In the genomic region with DNA sequence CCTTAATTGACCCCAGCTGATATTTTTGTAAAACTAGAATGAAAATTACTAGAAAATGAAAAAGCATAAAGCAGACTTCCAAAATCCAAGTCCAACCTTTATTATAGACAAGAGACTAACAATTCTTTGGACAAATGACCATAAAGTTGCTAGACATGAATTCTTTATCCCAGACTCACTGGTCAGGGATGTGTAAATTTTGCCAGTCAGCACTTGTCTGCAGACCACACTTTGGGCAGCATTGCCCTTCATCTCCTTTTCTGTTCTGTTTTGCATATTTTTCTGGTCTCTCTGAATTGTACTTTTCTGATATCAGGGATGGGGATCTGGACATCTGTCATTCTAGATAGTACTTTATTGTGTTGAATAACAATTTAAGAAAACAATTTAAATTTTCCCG, we compare ENCODE assay signal across 3 cellular contexts.
A peak's percentile ranks its signal among the peaks of the same experiment; 100 is the strongest.
TF ChIP-seq lines count a peak whose summit lies in the region.

No MANE protein-coding gene starts in this region.

TF ChIP-seq in HepG2, 621 proteins besides CTCF, POLR2A, EP300 and RAD21:
- TF ChIP-seq CBX2 (IDR thresholded peaks at IDR 0.05; ENCODE audit: low read depth, low read length) (no peak), CBX2 (CRISPR knock-in tag; IDR thresholded peaks at IDR 0.05; ENCODE audit: low read depth) (no peak), MAFK (conservative IDR thresholded peaks at IDR 0.05 in 1 of 2, IDR thresholded peaks at IDR 0.05 in 1 of 2; ENCODE audit: low read length in 2 of 2) (peak; percentile 78 to 84), XRCC5 (optimal IDR thresholded peaks at IDR 0.05; ENCODE audit: low read length) (no peak), ZNF614 (CRISPR knock-in tag; IDR thresholded peaks at IDR 0.05; ENCODE audit: borderline replicate concordance) (no peak), MAFF (IDR thresholded peaks at IDR 0.05; ENCODE audit: low read depth, low read length) (peak; percentile 79), RNF2 (conservative IDR thresholded peaks at IDR 0.05; ENCODE audit: low read depth) (no peak), THYN1 (CRISPR knock-in tag; IDR thresholded peaks at IDR 0.05; ENCODE audit: borderline replicate concordance, low read depth) (no peak)
- TF ChIP-seq, protein P1, sequence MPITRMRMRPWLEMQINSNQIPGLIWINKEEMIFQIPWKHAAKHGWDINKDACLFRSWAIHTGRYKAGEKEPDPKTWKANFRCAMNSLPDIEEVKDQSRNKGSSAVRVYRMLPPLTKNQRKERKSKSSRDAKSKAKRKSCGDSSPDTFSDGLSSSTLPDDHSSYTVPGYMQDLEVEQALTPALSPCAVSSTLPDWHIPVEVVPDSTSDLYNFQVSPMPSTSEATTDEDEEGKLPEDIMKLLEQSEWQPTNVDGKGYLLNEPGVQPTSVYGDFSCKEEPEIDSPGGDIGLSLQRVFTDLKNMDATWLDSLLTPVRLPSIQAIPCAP (CRISPR knock-in tag; IDR thresholded peaks at IDR 0.05; ENCODE audit: low read depth), result no peak
- TF ChIP-seq, protein P2, sequence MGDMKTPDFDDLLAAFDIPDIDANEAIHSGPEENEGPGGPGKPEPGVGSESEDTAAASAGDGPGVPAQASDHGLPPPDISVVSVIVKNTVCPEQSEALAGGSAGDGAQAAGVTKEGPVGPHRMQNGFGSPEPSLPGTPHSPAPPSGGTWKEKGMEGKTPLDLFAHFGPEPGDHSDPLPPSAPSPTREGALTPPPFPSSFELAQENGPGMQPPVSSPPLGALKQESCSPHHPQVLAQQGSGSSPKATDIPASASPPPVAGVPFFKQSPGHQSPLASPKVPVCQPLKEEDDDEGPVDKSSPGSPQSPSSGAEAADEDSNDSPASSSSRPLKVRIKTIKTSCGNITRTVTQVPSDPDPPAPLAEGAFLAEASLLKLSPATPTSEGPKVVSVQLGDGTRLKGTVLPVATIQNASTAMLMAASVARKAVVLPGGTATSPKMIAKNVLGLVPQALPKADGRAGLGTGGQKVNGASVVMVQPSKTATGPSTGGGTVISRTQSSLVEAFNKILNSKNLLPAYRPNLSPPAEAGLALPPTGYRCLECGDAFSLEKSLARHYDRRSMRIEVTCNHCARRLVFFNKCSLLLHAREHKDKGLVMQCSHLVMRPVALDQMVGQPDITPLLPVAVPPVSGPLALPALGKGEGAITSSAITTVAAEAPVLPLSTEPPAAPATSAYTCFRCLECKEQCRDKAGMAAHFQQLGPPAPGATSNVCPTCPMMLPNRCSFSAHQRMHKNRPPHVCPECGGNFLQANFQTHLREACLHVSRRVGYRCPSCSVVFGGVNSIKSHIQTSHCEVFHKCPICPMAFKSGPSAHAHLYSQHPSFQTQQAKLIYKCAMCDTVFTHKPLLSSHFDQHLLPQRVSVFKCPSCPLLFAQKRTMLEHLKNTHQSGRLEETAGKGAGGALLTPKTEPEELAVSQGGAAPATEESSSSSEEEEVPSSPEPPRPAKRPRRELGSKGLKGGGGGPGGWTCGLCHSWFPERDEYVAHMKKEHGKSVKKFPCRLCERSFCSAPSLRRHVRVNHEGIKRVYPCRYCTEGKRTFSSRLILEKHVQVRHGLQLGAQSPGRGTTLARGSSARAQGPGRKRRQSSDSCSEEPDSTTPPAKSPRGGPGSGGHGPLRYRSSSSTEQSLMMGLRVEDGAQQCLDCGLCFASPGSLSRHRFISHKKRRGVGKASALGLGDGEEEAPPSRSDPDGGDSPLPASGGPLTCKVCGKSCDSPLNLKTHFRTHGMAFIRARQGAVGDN (CRISPR knock-in tag; IDR thresholded peaks at IDR 0.05), result no peak

TF ChIP-seq in IMR-90, 13 proteins besides CTCF, POLR2A, EP300 and RAD21:
- TF ChIP-seq MAFK (IDR thresholded peaks at IDR 0.05; ENCODE audit: low read depth, low read length) (peak; percentile 65), SMC3 (IDR thresholded peaks at IDR 0.05; ENCODE audit: low read depth, low read length) (no peak)

TF ChIP-seq in GM12878, 131 proteins besides CTCF, POLR2A, EP300 and RAD21:
- TF ChIP-seq RBBP5 (conservative IDR thresholded peaks at IDR 0.05) (no peak), JUND (IDR thresholded peaks at IDR 0.05; ENCODE audit: low read depth, low read length) (no peak), NBN (IDR thresholded peaks at IDR 0.05) (no peak), NR2F1 (conservative IDR thresholded peaks at IDR 0.05) (no peak), FOXK2 (IDR thresholded peaks at IDR 0.05) (no peak), SIN3A (IDR thresholded peaks at IDR 0.05; ENCODE audit: low read depth, low read length) (no peak), SREBF2 (IDR thresholded peaks at IDR 0.05; ENCODE audit: low read length) (no peak), RELA (IDR thresholded peaks at IDR 0.05; ENCODE audit: borderline replicate concordance, partially characterized antibody) (no peak), NRF1 (conservative IDR thresholded peaks at IDR 0.05; ENCODE audit: low read depth, low read length) (no peak), ZNF384 (IDR thresholded peaks at IDR 0.05; ENCODE audit: borderline replicate concordance, low read depth, low read length) (no peak)
- TF ChIP-seq, protein P3, sequence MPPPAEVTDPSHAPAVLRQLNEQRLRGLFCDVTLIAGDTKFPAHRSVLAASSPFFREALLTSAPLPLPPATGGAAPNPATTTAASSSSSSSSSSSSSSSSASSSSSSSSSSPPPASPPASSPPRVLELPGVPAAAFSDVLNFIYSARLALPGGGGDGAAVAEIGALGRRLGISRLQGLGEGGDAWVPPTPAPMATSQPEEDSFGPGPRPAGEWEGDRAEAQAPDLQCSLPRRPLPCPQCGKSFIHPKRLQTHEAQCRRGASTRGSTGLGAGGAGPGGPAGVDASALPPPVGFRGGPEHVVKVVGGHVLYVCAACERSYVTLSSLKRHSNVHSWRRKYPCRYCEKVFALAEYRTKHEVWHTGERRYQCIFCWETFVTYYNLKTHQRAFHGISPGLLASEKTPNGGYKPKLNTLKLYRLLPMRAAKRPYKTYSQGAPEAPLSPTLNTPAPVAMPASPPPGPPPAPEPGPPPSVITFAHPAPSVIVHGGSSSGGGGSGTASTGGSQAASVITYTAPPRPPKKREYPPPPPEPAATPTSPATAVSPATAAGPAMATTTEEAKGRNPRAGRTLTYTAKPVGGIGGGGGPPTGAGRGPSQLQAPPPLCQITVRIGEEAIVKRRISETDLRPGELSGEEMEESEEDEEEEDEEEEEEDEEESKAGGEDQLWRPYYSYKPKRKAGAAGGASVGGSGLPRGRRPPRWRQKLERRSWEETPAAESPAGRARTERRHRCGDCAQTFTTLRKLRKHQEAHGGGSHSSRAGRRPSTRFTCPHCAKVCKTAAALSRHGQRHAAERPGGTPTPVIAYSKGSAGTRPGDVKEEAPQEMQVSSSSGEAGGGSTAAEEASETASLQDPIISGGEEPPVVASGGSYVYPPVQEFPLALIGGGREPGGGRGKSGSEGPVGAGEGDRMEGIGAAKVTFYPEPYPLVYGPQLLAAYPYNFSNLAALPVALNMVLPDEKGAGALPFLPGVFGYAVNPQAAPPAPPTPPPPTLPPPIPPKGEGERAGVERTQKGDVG (CRISPR knock-in tag; IDR thresholded peaks at IDR 0.05), result no peak
- TF ChIP-seq, protein P4, sequence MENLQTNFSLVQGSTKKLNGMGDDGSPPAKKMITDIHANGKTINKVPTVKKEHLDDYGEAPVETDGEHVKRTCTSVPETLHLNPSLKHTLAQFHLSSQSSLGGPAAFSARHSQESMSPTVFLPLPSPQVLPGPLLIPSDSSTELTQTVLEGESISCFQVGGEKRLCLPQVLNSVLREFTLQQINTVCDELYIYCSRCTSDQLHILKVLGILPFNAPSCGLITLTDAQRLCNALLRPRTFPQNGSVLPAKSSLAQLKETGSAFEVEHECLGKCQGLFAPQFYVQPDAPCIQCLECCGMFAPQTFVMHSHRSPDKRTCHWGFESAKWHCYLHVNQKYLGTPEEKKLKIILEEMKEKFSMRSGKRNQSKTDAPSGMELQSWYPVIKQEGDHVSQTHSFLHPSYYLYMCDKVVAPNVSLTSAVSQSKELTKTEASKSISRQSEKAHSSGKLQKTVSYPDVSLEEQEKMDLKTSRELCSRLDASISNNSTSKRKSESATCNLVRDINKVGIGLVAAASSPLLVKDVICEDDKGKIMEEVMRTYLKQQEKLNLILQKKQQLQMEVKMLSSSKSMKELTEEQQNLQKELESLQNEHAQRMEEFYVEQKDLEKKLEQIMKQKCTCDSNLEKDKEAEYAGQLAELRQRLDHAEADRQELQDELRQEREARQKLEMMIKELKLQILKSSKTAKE (IDR thresholded peaks at IDR 0.05; ENCODE audit: low read depth, poor library complexity, severe bottlenecking), result no peak
- TF ChIP-seq, protein P5, sequence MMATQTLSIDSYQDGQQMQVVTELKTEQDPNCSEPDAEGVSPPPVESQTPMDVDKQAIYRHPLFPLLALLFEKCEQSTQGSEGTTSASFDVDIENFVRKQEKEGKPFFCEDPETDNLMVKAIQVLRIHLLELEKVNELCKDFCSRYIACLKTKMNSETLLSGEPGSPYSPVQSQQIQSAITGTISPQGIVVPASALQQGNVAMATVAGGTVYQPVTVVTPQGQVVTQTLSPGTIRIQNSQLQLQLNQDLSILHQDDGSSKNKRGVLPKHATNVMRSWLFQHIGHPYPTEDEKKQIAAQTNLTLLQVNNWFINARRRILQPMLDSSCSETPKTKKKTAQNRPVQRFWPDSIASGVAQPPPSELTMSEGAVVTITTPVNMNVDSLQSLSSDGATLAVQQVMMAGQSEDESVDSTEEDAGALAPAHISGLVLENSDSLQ (IDR thresholded peaks at IDR 0.05), result no peak
- TF ChIP-seq, protein P6, sequence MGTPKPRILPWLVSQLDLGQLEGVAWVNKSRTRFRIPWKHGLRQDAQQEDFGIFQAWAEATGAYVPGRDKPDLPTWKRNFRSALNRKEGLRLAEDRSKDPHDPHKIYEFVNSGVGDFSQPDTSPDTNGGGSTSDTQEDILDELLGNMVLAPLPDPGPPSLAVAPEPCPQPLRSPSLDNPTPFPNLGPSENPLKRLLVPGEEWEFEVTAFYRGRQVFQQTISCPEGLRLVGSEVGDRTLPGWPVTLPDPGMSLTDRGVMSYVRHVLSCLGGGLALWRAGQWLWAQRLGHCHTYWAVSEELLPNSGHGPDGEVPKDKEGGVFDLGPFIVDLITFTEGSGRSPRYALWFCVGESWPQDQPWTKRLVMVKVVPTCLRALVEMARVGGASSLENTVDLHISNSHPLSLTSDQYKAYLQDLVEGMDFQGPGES (IDR thresholded peaks at IDR 0.05), result no peak
- TF ChIP-seq, protein P7, sequence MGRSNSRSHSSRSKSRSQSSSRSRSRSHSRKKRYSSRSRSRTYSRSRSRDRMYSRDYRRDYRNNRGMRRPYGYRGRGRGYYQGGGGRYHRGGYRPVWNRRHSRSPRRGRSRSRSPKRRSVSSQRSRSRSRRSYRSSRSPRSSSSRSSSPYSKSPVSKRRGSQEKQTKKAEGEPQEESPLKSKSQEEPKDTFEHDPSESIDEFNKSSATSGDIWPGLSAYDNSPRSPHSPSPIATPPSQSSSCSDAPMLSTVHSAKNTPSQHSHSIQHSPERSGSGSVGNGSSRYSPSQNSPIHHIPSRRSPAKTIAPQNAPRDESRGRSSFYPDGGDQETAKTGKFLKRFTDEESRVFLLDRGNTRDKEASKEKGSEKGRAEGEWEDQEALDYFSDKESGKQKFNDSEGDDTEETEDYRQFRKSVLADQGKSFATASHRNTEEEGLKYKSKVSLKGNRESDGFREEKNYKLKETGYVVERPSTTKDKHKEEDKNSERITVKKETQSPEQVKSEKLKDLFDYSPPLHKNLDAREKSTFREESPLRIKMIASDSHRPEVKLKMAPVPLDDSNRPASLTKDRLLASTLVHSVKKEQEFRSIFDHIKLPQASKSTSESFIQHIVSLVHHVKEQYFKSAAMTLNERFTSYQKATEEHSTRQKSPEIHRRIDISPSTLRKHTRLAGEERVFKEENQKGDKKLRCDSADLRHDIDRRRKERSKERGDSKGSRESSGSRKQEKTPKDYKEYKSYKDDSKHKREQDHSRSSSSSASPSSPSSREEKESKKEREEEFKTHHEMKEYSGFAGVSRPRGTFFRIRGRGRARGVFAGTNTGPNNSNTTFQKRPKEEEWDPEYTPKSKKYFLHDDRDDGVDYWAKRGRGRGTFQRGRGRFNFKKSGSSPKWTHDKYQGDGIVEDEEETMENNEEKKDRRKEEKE (IDR thresholded peaks at IDR 0.05), result no peak
TF ChIP-seq in GM12878: peak in this region for 0.
